9 cellular contexts compared by ENCODE assay signal in genomic region chr20:5002077-5002413, GRCh38. TPM values are rescaled to one million over a fixed set of nuclear protein-coding genes. Genes with fewer than 3 reads are reported as not detected.
DNase-seq lines count a peak whose midpoint lies in the region; ATAC-seq, FAIRE-seq and TF ChIP-seq lines count a peak whose summit lies in the region.
"Had no signal": no experiment of that assay in that cellular context is flagged by ENCODE, and none has a peak within 500 bp of the region (broad histone marks: within the 10 kb centered on the region; RNA-seq: fewer than 3 reads in every experiment).

No MANE protein-coding gene starts in this region.

- no peak for TF ChIP-seq EP300 in K562 (IDR thresholded peaks at IDR 0.05; ENCODE audit: low read length)

- no peak for TF ChIP-seq RAD21 in K562 (CRISPR knock-in tag; conservative IDR thresholded peaks at IDR 0.05 in 1 of 2, IDR thresholded peaks at IDR 0.05 in 1 of 2)

- ATAC-seq in K562, result peak; percentile 19; the same call in 2 of the 3 replicates
- ATAC-seq in HG02981 (IDR thresholded peaks at IDR 0.05; ENCODE audit: unreplicated experiment), result no peak
- no peak for ATAC-seq in HG03135 (IDR thresholded peaks at IDR 0.05; ENCODE audit: unreplicated experiment)

- no peaks in the 10 kb centered on the region for H3K27me3 ChIP-seq in HL-60 (ENCODE audit: insufficient read depth, poor library complexity, severe bottlenecking)
- no peaks in the 10 kb centered on the region for H3K27me3 ChIP-seq in K562 (ENCODE audit: control insufficient read depth in 2 of 2, insufficient read depth in 2 of 2, low read length in 2 of 2)
- peaks cover 2% of the 10 kb centered on the region for H3K27me3 ChIP-seq in mesendoderm (ENCODE audit: insufficient read depth, low read length, poor library complexity)

- H3K4ac ChIP-seq in mesendoderm (ENCODE audit: low read depth, low read length), result no peak overlapping the region

- peaks cover 7% of the 10 kb centered on the region; the same call in 2 of the 3 replicates for H3K79me2 ChIP-seq in K562 (ENCODE audit: control insufficient read depth, insufficient read depth, low read length)
- H3K79me2 ChIP-seq in mesendoderm (ENCODE audit: control insufficient read depth, insufficient read depth, low read length), result peaks cover 1% of the 10 kb centered on the region

- no peak overlapping the region for H2AK5ac ChIP-seq in mesendoderm (ENCODE audit: low read length)

- H3K4me2 ChIP-seq in K562 (ENCODE audit: insufficient read depth, low read length) (peak overlapping the region; percentile 75; the same call in 1 of the 2 replicates), mesendoderm (ENCODE audit: low read length) (peak overlapping the region; percentile 73)

- H2BK120ac ChIP-seq in mesendoderm (ENCODE audit: low read depth, low read length), result no peak overlapping the region

- no peak overlapping the region for H3K56ac ChIP-seq in mesendoderm (ENCODE audit: low read length)

- no peak overlapping the region for H4K8ac ChIP-seq in mesendoderm (ENCODE audit: low read depth, low read length)

- no peak overlapping the region for H3K23ac ChIP-seq in mesendoderm (ENCODE audit: low read length)

- H2BK5ac ChIP-seq in mesendoderm (ENCODE audit: low read length), result no peak overlapping the region

- H3K18ac ChIP-seq in mesendoderm (ENCODE audit: low read length), result no peak overlapping the region

- H3K79me1 ChIP-seq in mesendoderm (ENCODE audit: low read length), result peaks cover 3% of the 10 kb centered on the region

- H3K36me3 ChIP-seq in K562 (ENCODE audit: control insufficient read depth, insufficient read depth, low read length) (no peaks in the 10 kb centered on the region), mesendoderm (ENCODE audit: control insufficient read depth, insufficient read depth, low read length) (no peaks in the 10 kb centered on the region)

- peak; percentile 35 for DNase-seq in 8988T
- no peak for DNase-seq in HL-60 (ENCODE audit: low read depth in 1 of 2, low spot score in 1 of 2)
- DNase-seq in K562 (ENCODE audit: extremely low read depth in 1 of 4, low spot score in 3 of 4), result no peak
- DNase-seq in mesendoderm, result peak; percentile 57
- DNase-seq in mesenteric fat pad (ENCODE audit: low spot score), result no peak
- no peak for DNase-seq in NCI-H2171 (lab: John Stamatoyannopoulos, UW)

- H4K5ac ChIP-seq in mesendoderm (ENCODE audit: low read length), result no peak overlapping the region

- in situ Hi-C loops in K562 (cut with MboI), result no loop called here

- no peak overlapping the region for H2BK15ac ChIP-seq in mesendoderm (replicated peaks; ENCODE audit: low read depth)

- TF ChIP-seq CTCF in HL-60 (IDR thresholded peaks at IDR 0.05; ENCODE audit: insufficient read depth, low read length), result no peak
- TF ChIP-seq CTCF in K562 (IDR thresholded peaks at IDR 0.05 in 2 of 3, conservative IDR thresholded peaks at IDR 0.05 in 1 of 3; ENCODE audit: insufficient read depth in 2 of 3, low read depth in 1 of 3, low read length in 3 of 3), result no peak

- no TSS peak for BruUV-seq in K562 (replicated peaks; lab: Mats Ljungman, UMichigan)

- intact Hi-C loops in K562 (cut with micrococcal nuclease), result no loop called here

- H3K9me1 ChIP-seq in K562 (ENCODE audit: control insufficient read depth, insufficient read depth, low read length), result no peaks in the 10 kb centered on the region

- H3K9ac ChIP-seq in K562 (ENCODE audit: insufficient read depth in 1 of 2, low read depth in 2 of 2, low read length in 2 of 2) (no peak overlapping the region), mesendoderm (ENCODE audit: low read length) (no peak overlapping the region)

- POLR2A ChIA-PET in K562 (lab: Yijun Ruan, JAX), result no interaction called here

- H3K9me3 ChIP-seq in K562 (replicated peaks; ENCODE audit: control insufficient read depth, insufficient read depth, low read depth, low read length), result no peaks in the 10 kb centered on the region

- no peak for FAIRE-seq in K562 (lab: Jason Lieb, UNC)
- FAIRE-seq: TTC549 had no signal

- H4K20me1 ChIP-seq in K562 (replicated peaks; ENCODE audit: control insufficient read depth, insufficient read depth, low read length), result 0 out of 2 replicates have a peak, but pooled peaks cover 1% of the 10 kb centered on the region

- 0 out of 2 replicates have a peak overlapping the region, but pooled peaks have one; percentile 84 for H2AFZ ChIP-seq in K562 (ENCODE audit: low read depth, low read length)

- 7% methylated on average over 4 of the region's 5 CpGs for WGBS in K562 (ENCODE audit: insufficient coverage, low coverage, missing lambda C conversion rate)
- WGBS in mesendoderm (ENCODE audit: extremely low coverage, insufficient coverage, low lambda C conversion rate), result no CpG with 5 or more reads among the region's 5 CpGs

- H3K27ac ChIP-seq in HL-60 (replicated peaks), result no peak overlapping the region
- no peak overlapping the region for H3K27ac ChIP-seq in K562 (ENCODE audit: extremely low read depth, low read depth, low read length)
- no peak overlapping the region for H3K27ac ChIP-seq in mesendoderm (ENCODE audit: low read depth, low read length)

- TF ChIP-seq POLR2A in K562 (conservative IDR thresholded peaks at IDR 0.05), result no peak

- H3K4me3 ChIP-seq in HL-60 (replicated peaks; ENCODE audit: insufficient read depth, low read length), result peak overlapping the region; percentile 84; the same call in 1 of the 2 replicates
- peak overlapping the region; percentile 52; the same call in 1 of the 2 replicates for H3K4me3 ChIP-seq in K562
- H3K4me3 ChIP-seq in mesendoderm (ENCODE audit: low read length), result no peak overlapping the region

- H3K4me1 ChIP-seq in K562 (replicated peaks in 1 of 2; ENCODE audit: control insufficient read depth in 2 of 2, insufficient read depth in 2 of 2, low read length in 2 of 2), result peaks cover 0 to 11% of the 10 kb centered on the region in 2 experiments; a peak in 3 of 5 replicates
- H3K4me1 ChIP-seq in mesendoderm (ENCODE audit: control insufficient read depth, low read depth, low read length), result no peaks in the 10 kb centered on the region

- CTCF ChIA-PET in K562 (lab: Yijun Ruan, JAX; ENCODE audit: low intra/inter-chr PET ratio), result no interaction called here

TF ChIP-seq in K562, 482 proteins besides CTCF, POLR2A, EP300 and RAD21:
- TF ChIP-seq NFYB (IDR thresholded peaks at IDR 0.05; ENCODE audit: extremely low read depth, insufficient read length) (no peak), BDP1 (IDR thresholded peaks at IDR 0.05; ENCODE audit: insufficient read depth, insufficient read length) (no peak)
- TF ChIP-seq, protein P1, sequence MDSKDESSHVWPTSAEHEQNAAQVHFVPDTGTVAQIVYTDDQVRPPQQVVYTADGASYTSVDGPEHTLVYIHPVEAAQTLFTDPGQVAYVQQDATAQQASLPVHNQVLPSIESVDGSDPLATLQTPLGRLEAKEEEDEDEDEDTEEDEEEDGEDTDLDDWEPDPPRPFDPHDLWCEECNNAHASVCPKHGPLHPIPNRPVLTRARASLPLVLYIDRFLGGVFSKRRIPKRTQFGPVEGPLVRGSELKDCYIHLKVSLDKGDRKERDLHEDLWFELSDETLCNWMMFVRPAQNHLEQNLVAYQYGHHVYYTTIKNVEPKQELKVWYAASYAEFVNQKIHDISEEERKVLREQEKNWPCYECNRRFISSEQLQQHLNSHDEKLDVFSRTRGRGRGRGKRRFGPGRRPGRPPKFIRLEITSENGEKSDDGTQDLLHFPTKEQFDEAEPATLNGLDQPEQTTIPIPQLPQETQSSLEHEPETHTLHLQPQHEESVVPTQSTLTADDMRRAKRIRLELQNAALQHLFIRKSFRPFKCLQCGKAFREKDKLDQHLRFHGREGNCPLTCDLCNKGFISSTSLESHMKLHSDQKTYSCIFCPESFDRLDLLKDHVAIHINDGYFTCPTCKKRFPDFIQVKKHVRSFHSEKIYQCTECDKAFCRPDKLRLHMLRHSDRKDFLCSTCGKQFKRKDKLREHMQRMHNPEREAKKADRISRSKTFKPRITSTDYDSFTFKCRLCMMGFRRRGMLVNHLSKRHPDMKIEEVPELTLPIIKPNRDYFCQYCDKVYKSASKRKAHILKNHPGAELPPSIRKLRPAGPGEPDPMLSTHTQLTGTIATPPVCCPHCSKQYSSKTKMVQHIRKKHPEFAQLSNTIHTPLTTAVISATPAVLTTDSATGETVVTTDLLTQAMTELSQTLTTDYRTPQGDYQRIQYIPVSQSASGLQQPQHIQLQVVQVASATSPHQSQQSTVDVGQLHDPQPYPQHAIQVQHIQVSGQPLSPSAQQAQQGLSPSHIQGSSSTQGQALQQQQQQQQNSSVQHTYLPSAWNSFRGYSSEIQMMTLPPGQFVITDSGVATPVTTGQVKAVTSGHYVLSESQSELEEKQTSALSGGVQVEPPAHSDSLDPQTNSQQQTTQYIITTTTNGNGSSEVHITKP (IDR thresholded peaks at IDR 0.05; ENCODE audit: partially characterized antibody), result peak; percentile 27

RNA-seq across cellular contexts. Expression of gene SLC23A2, which starts 0.7 kb away (rescaled TPM):
- 17.2 and 22.1 TPM in 2 replicates for total RNA-seq in K562 (2011; cell fraction: chromatin; rRNA removed; ENCODE audit: low replicate concordance)
- total RNA-seq in K562 (2011; cell fraction: nucleolus; rRNA removed), result 12.0 and 13.7 TPM in 2 replicates
- 14.4 and 15.9 TPM in 2 replicates for total RNA-seq in K562 (2011; cell fraction: nucleoplasm; rRNA removed)
- total RNA-seq in K562 (2014; rRNA removed) (2.4 and 3.5 TPM in 2 replicates), K562 (2014; rRNA removed; fragmentation: Illumina TruSeq; extraction: Trizol) (2.9 and 3.1 TPM in 2 replicates), K562 (2015; rRNA removed; fragmentation: Illumina TruSeq; extraction: Trizol) (3.1 and 3.2 TPM in 2 replicates), K562 (2021) (5.1 and 6.7 TPM in 2 replicates), mesenteric fat pad (22.2 TPM)
- polyA plus RNA-seq in K562 (2011; rRNA removed) (4.0 and 6.3 TPM in 2 replicates), K562 (2014; fragmentation: Illumina TruSeq; extraction: Trizol) (4.3 and 4.5 TPM in 2 replicates), K562 (2014; fragmentation: Nextera tagmentation; extraction: Ambion mirVana) (under 1 TPM; 0.39 to 0.76 TPM), K562 (2014; rRNA removed) (3.3 and 3.6 TPM in 2 replicates)
- polyA plus RNA-seq in K562 (2011; cell fraction: cytosol; rRNA removed), result 5.3 and 5.7 TPM in 2 replicates
- polyA plus RNA-seq in K562 (2011; cell fraction: nucleus; rRNA removed), result 11.4 and 11.7 TPM in 2 replicates
- polyA plus RNA-seq in K562 (2012), result 3.9 and 4.4 TPM in 2 replicates
- polyA minus RNA-seq in K562 (2011; rRNA and poly(A)+ RNA removed), result 7.8 and 8.0 TPM in 2 replicates
- polyA minus RNA-seq in K562 (2011; cell fraction: cytosol; rRNA and poly(A)+ RNA removed), result 3.1 and 3.4 TPM in 2 replicates
- polyA minus RNA-seq in K562 (2011; cell fraction: nucleus; rRNA and poly(A)+ RNA removed), result 5.1 and 8.4 TPM in 2 replicates
- 8.1 TPM for polyA plus RNA-seq in mesendoderm (2013, experiment 1 of 2)
- 8.0 TPM for polyA plus RNA-seq in mesendoderm (2013, experiment 2 of 2)

Comparison
In these comparisons a context has a peak if more than half of its experiments do, and no peak if none do; other contexts are left out.
1. DNase-seq: peak in 8988T (single experiment) and mesendoderm (single experiment); none in HL-60 (0 of 2), K562 (0 of 4), mesenteric fat pad (single experiment) and NCI-H2171 (single experiment).